ENCODE assay signal across 10 cellular contexts in the genomic region with DNA sequence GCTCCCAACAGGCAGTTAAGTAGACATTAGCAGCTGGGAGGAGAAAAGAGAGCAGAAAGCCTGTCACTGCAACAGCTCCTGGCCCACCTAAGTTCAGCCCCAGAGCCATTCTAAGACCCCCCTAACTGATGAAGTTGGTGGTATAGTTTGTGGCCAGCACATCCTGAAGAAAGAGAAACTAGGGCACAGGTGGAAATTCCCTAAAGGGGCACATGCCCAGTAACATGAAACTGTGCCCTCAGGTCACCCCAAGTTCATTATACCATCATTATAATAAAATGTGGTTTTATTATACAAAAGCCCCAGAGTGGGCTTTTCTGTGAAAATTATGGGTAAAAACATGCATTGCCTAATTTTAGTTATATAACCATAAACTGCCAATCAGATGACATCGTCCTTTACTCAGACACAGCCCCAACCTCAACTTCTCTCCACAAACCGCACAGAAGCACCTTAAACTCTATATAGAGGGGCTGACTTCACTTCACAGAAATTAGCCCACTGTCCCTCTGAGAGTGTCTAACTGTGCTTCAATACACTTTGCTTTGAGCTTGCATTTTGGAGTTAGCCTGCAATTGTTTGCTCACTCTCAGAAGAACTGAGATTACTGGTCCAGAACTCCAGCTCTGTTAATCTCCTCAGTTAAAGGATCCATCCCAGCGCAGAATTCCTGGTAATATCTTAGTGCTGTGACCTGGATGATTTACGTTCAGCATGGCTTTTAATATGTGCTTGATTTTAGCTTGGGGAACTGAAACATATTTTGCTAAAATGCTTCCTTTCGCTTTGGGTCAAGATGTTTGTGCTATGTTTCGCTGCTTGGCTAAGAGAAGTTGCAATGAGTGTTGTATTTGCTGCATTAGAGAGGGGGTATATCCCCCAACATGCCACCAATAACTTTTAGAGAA. TPM values are rescaled to one million over a fixed set of nuclear protein-coding genes. Genes with fewer than 3 reads are reported as not detected.
A peak's percentile ranks its signal among the peaks of the same experiment; 100 is the strongest.
DNase-seq lines count a peak whose midpoint lies in the region; ATAC-seq and TF ChIP-seq lines count a peak whose summit lies in the region.
"Had no signal": no experiment of that assay in that cellular context is flagged by ENCODE, and none has a peak within 500 bp of the region (broad histone marks: within the 10 kb centered on the region; RNA-seq: fewer than 3 reads in every experiment).

No MANE protein-coding gene starts in this region.

- peak; percentile 58 for DNase-seq in NCI-H82 (lab: John Stamatoyannopoulos, UW)
- no peak for DNase-seq in NCI-H82 treated with DMSO at 0.1 percent for 48 hours (lab: John Stamatoyannopoulos, UW; ENCODE audit: unreplicated experiment)
- peak; percentile 65 for DNase-seq in activated effector memory CD4-positive, alpha-beta T cell treated with anti-CD3 and anti-CD28 coated beads, Interleukin-2, amount 50 U/mL, for 16 hours
- DNase-seq in spleen = no peak
- no peak for DNase-seq in dorsolateral prefrontal cortex
- DNase-seq in A172 (ENCODE audit: low spot score) = no peak
- no peak for DNase-seq in middle frontal gyrus (ENCODE audit: extremely low spot score, low spot score)

- peak overlapping the region in 1 of 8 donors; percentile 40 for H3K4me3 ChIP-seq in spleen
- no peak overlapping the region for H3K4me3 ChIP-seq in dorsolateral prefrontal cortex

- H3K27me3 ChIP-seq in spleen (replicated peaks in 1 of 7) (no peaks in the 10 kb centered on the region), dorsolateral prefrontal cortex (no peaks in the 10 kb centered on the region)

- WGBS in spleen, 5 donors = 50 to 61% (median 55%) methylated on average over 6 of the region's 6 CpGs

- TF ChIP-seq POLR2A in spleen (IDR thresholded peaks at IDR 0.05) = no peak

- peaks cover 20 to 100% (median 71%) of the 10 kb centered on the region in 6 donors for H3K4me1 ChIP-seq in spleen

- no peak for TF ChIP-seq CTCF in spleen (IDR thresholded peaks at IDR 0.05 in 8 of 11, conservative IDR thresholded peaks at IDR 0.05 in 3 of 11)
- no peak for TF ChIP-seq CTCF in dorsolateral prefrontal cortex (IDR thresholded peaks at IDR 0.05 in 54 of 56, conservative IDR thresholded peaks at IDR 0.05 in 2 of 56; ENCODE audit: low read depth in 1 of 56, partially characterized antibody in 56 of 56)

- ATAC-seq in HG03342 (IDR thresholded peaks at IDR 0.05; ENCODE audit: unreplicated experiment) = peak; percentile 48

- intact Hi-C loops in spleen (cut with DNase I; ENCODE audit: low total_unique reads) = no loop called here
- intact Hi-C loops in dorsolateral prefrontal cortex (cut with DNase I) = no loop called here

- H3K9me3 ChIP-seq in spleen = no peaks in the 10 kb centered on the region

- H3K27ac ChIP-seq in spleen = peak overlapping the region; percentile 77 to 96 (median 90)
- peak overlapping the region in 1 of 59 donors; percentile 29 for H3K27ac ChIP-seq in dorsolateral prefrontal cortex
- H3K27ac ChIP-seq: 22Rv1 had no signal

- H3K36me3 ChIP-seq in spleen = no peaks in the 10 kb centered on the region

RNA-seq across cellular contexts. Expression of gene APOL3, which starts 1.8 kb away (rescaled TPM):
- total RNA-seq in spleen = 100 to 1,000 TPM in 5 of 7 donors, 10 to 100 TPM in 2; 82.7 to 146 (median 119) TPM
- polyA plus RNA-seq in spleen = 10 to 100 TPM; 32.6 to 88.3 (median 49.9) TPM
- total RNA-seq in dorsolateral prefrontal cortex = 10 to 100 TPM in 78 of 120 experiments, 1 to 10 TPM in 42; 4.8 to 24.3 (median 11.7) TPM
- 3.1 and 3.9 TPM in 2 replicates for total RNA-seq in A172 (2014; rRNA removed; shearing (Covaris generic))

RNA-seq across cellular contexts. Expression of gene APOL4, which starts 39.2 kb away (rescaled TPM):
- total RNA-seq in spleen = 10 to 100 TPM in 2 of 7 donors, 1 to 10 TPM in 4, not detected in 1; 2.5 to 14.4 (median 4.9) TPM
- polyA plus RNA-seq in spleen = 1 to 10 TPM; 3.0 to 4.0 (median 3.9) TPM
- total RNA-seq in dorsolateral prefrontal cortex = 10 to 100 TPM in 7 of 120 experiments, 1 to 10 TPM in 68, under 1 TPM in 42, not detected in 3; 0.15 to 24.1 (median 1.5) TPM
- total RNA-seq in A172 (2014; rRNA removed; shearing (Covaris generic)) = 0.74 TPM in 1 of 2 replicates, not detected in the other
- total RNA-seq: renal cortical epithelial cell had no signal

Comparison
In these comparisons a context has a peak if more than half of its experiments do, and no peak if none do; other contexts are left out.
1. DNase-seq: peak in NCI-H82 (single experiment) and activated effector memory CD4-positive, alpha-beta T cell treated with anti-CD3 and anti-CD28 coated beads, Interleukin-2, amount 50 U/mL, for 16 hours (single experiment); none in NCI-H82 treated with DMSO at 0.1 percent for 48 hours (single experiment), spleen (single experiment), dorsolateral prefrontal cortex (0 of 10), A172 (single experiment) and middle frontal gyrus (single experiment).